8 cellular contexts compared by ENCODE assay signal in the genomic region with DNA sequence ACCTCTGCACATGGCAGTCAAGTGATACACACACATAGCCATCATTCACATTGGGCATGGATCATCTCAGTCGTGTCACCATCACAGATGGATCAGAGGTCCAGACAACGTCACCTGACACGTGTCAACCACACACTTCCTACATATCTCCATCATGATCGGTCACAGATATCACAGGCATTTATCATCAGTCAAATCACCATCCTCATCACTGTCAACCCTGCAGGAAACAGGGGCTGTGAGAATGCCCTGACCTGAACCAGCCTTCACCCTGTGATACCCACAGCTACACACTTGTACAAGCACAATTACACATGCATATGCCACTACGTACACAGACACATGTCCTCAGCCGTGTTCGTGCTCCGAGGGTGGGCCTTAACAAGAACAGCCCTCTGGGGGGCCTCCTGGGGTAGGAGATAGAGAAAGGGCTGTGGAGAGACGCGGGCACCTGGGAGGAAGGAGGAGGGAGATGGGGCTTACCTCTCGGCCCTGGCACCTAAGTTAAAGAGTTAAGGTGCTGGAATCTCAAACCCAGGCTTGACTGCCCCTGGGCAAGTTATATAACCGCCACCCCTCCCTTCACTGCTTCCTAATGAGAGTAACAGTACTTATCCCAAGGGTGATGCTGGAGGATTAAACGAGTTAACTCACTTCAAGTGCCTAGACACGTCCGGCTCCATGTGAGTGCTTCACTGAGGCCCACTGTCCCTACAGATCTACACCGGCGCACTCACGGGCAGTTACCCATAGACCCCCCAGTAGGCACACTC. TPM values are rescaled to one million over a fixed set of nuclear protein-coding genes. Genes with fewer than 3 reads are reported as not detected.
DNase-seq lines count a peak whose midpoint lies in the region; ATAC-seq, FAIRE-seq and TF ChIP-seq lines count a peak whose summit lies in the region.

No MANE protein-coding gene starts in this region.

- H3K36me3 ChIP-seq in CD8-positive, alpha-beta T cell (ENCODE audit: insufficient read depth, low read length), result no peaks in the 10 kb centered on the region
- peaks cover 22% of the 10 kb centered on the region for H3K36me3 ChIP-seq in right atrium auricular region
- H3K36me3 ChIP-seq in small intestine (ENCODE audit: control insufficient read depth in 2 of 2, insufficient read depth in 2 of 2, low read length in 2 of 2), result no peaks in the 10 kb centered on the region

- H3K36me3 Mint-ChIP-seq in CD8-positive, alpha-beta T cell, result peaks cover 12% of the 10 kb centered on the region
- peaks cover 7% of the 10 kb centered on the region for H3K36me3 Mint-ChIP-seq in activated T-helper 1 cell treated with anti-CD3 and anti-CD28 coated beads, Interleukin-12 subunit alpha, Interleukin-12 subunit beta, Interleukin-2, Interleukin-4 antibody, amounts not matched to agents 30 ng/mL and 10 ng/mL and 1 ng/mL, durations not matched to agents 14 hours and 24 hours and 36 hours (ENCODE audit: low read depth)

- H3K4me1 ChIP-seq in CD8-positive, alpha-beta T cell (ENCODE audit: insufficient read depth, low read length), result peaks cover 15% of the 10 kb centered on the region
- H3K4me1 ChIP-seq in right atrium auricular region (peaks cover 0 to 61% of the 10 kb centered on the region in 2 donors), small intestine (ENCODE audit: control insufficient read depth in 2 of 2, insufficient read depth in 1 of 2, low read depth in 1 of 2, low read length in 1 of 2) (no peaks in the 10 kb centered on the region)

- H3K9me3 ChIP-seq in CD8-positive, alpha-beta T cell (ENCODE audit: low read length), result no peaks in the 10 kb centered on the region
- H3K9me3 ChIP-seq in right atrium auricular region (no peaks in the 10 kb centered on the region), small intestine (ENCODE audit: control insufficient read depth, low read depth) (no peaks in the 10 kb centered on the region)

- DNase-seq in CD8-positive, alpha-beta T cell, result peak in 4 of 7 experiments; percentile 3 to 59 (median 29)
- no peak for DNase-seq in HTR-8/SVneo (ENCODE audit: insufficient read length, low spot score)
- DNase-seq in activated T-helper 1 cell treated with anti-CD3 and anti-CD28 coated beads, Interleukin-12 subunit alpha, Interleukin-12 subunit beta, Interleukin-2, Interleukin-4 antibody, amounts not matched to agents 30 ng/mL and 10 ng/mL and 1 ng/mL, durations not matched to agents 14 hours and 24 hours and 36 hours (ENCODE audit: low spot score), result no peak
- no peak for DNase-seq in right atrium auricular region (ENCODE audit: low spot score)
- DNase-seq in small intestine, result no peak
- DNase-seq in medulla oblongata (ENCODE audit: extremely low spot score), result no peak
- DNase-seq in epidermal melanocyte (ENCODE audit: insufficient read length, low spot score), result no peak

- H3K4me1 Mint-ChIP-seq in CD8-positive, alpha-beta T cell (ENCODE audit: low read depth), result peaks cover 20% of the 10 kb centered on the region
- H3K4me1 Mint-ChIP-seq in activated T-helper 1 cell treated with anti-CD3 and anti-CD28 coated beads, Interleukin-12 subunit alpha, Interleukin-12 subunit beta, Interleukin-2, Interleukin-4 antibody, amounts not matched to agents 30 ng/mL and 10 ng/mL and 1 ng/mL, durations not matched to agents 14 hours and 24 hours and 36 hours (ENCODE audit: low read depth), result peaks cover 47% of the 10 kb centered on the region

- no peaks in the 10 kb centered on the region for H3K27me3 ChIP-seq in CD8-positive, alpha-beta T cell (ENCODE audit: insufficient read depth, low read length)
- H3K27me3 ChIP-seq in right atrium auricular region (no peaks in the 10 kb centered on the region), small intestine (ENCODE audit: control insufficient read depth in 2 of 2, insufficient read depth in 2 of 2, low read length in 2 of 2) (peaks cover 0 to 3% of the 10 kb centered on the region in 2 donors)

- peak; percentile 27 for ATAC-seq in CD8-positive, alpha-beta T cell
- no peak for ATAC-seq in HG03280 (IDR thresholded peaks at IDR 0.05; ENCODE audit: unreplicated experiment)

- peak overlapping the region; percentile 83 for H3K4me3 Mint-ChIP-seq in CD8-positive, alpha-beta T cell
- H3K4me3 Mint-ChIP-seq in activated T-helper 1 cell treated with anti-CD3 and anti-CD28 coated beads, Interleukin-12 subunit alpha, Interleukin-12 subunit beta, Interleukin-2, Interleukin-4 antibody, amounts not matched to agents 30 ng/mL and 10 ng/mL and 1 ng/mL, durations not matched to agents 14 hours and 24 hours and 36 hours, result peak overlapping the region; percentile 99

- POLR2A ChIA-PET in CD8-positive, alpha-beta T cell (lab: Charles Lee), result interaction anchor here (1.5 to 2.1 kb wide), 2 partner anchors 16 to 31 kb away, joined by 5 to 8 read pairs; partner anchors contain the start of gene PSMB10

- FAIRE-seq in HTR-8/SVneo (lab: Jason Lieb, UNC) (peak; percentile 96), small intestine (lab: Jason Lieb, UNC) (no peak)

- peak overlapping the region; percentile 59 for H3K27ac ChIP-seq in CD8-positive, alpha-beta T cell (ENCODE audit: low read depth, low read length)
- H3K27ac ChIP-seq in right atrium auricular region (peak overlapping the region; percentile 96 to 99), small intestine (ENCODE audit: low read depth in 1 of 2, low read length in 1 of 2) (peak overlapping the region in 1 of 2 donors; percentile 95)

- intact Hi-C loops in CD8-positive, alpha-beta T cell (cut with DNase I, micrococcal nuclease), result loop anchor here in 1 of 2 experiments (10.0 kb wide), 1 partner anchor 123 kb away; the partner anchor contains the start of genes CENPT, NUTF2 and THAP11
- intact Hi-C loops in activated T-helper 1 cell treated with anti-CD3 and anti-CD28 coated beads, Interleukin-12 subunit alpha, Interleukin-12 subunit beta, Interleukin-2, Interleukin-4 antibody, amounts not matched to agents 30 ng/mL and 10 ng/mL and 1 ng/mL, durations not matched to agents 14 hours and 24 hours and 36 hours (cut with micrococcal nuclease), result no loop called here

- peak overlapping the region; percentile 94 for H3K27ac Mint-ChIP-seq in CD8-positive, alpha-beta T cell
- peak overlapping the region; percentile 96 for H3K27ac Mint-ChIP-seq in activated T-helper 1 cell treated with anti-CD3 and anti-CD28 coated beads, Interleukin-12 subunit alpha, Interleukin-12 subunit beta, Interleukin-2, Interleukin-4 antibody, amounts not matched to agents 30 ng/mL and 10 ng/mL and 1 ng/mL, durations not matched to agents 14 hours and 24 hours and 36 hours

- H3K9me3 Mint-ChIP-seq in CD8-positive, alpha-beta T cell, result no peaks in the 10 kb centered on the region
- no peaks in the 10 kb centered on the region for H3K9me3 Mint-ChIP-seq in activated T-helper 1 cell treated with anti-CD3 and anti-CD28 coated beads, Interleukin-12 subunit alpha, Interleukin-12 subunit beta, Interleukin-2, Interleukin-4 antibody, amounts not matched to agents 30 ng/mL and 10 ng/mL and 1 ng/mL, durations not matched to agents 14 hours and 24 hours and 36 hours

- peak overlapping the region; percentile 97 for H3K4me3 ChIP-seq in CD8-positive, alpha-beta T cell (ENCODE audit: low read depth, low read length)
- peak overlapping the region; percentile 88 to 99 for H3K4me3 ChIP-seq in right atrium auricular region
- H3K4me3 ChIP-seq in small intestine (ENCODE audit: low read depth in 1 of 2, low read length in 2 of 2), result peak overlapping the region; percentile 66 to 70

- no peaks in the 10 kb centered on the region for H3K27me3 Mint-ChIP-seq in CD8-positive, alpha-beta T cell (ENCODE audit: low read depth)
- H3K27me3 Mint-ChIP-seq in activated T-helper 1 cell treated with anti-CD3 and anti-CD28 coated beads, Interleukin-12 subunit alpha, Interleukin-12 subunit beta, Interleukin-2, Interleukin-4 antibody, amounts not matched to agents 30 ng/mL and 10 ng/mL and 1 ng/mL, durations not matched to agents 14 hours and 24 hours and 36 hours (ENCODE audit: insufficient read depth), result no peaks in the 10 kb centered on the region

- CTCF ChIA-PET in CD8-positive, alpha-beta T cell (lab: Charles Lee), result interaction anchor here (1.4 to 3.4 kb wide), 2 partner anchors 18 to 84 kb away, joined by 5 to 13 read pairs; partner anchors contain the start of gene NRN1L

- WGBS in small intestine, 3 donors, result 28 to 60% (median 43%) methylated on average over 18 of the region's 18 CpGs

- TF ChIP-seq CTCF in CD8-positive, alpha-beta T cell (IDR thresholded peaks at IDR 0.05), result no peak
- TF ChIP-seq CTCF in right atrium auricular region (IDR thresholded peaks at IDR 0.05), result no peak

RNA-seq across cellular contexts. Expression of gene SLC12A4, which starts 1.1 kb away (rescaled TPM):
- 10 to 100 TPM; 20.1 to 20.7 TPM for total RNA-seq in CD8-positive, alpha-beta T cell
- 40.0 and 43.1 TPM in 2 replicates for total RNA-seq in activated T-helper 1 cell treated with anti-CD3 and anti-CD28 coated beads, Interleukin-12 subunit alpha, Interleukin-12 subunit beta, Interleukin-2, Interleukin-4 antibody, amounts not matched to agents 30 ng/mL and 10 ng/mL and 1 ng/mL, durations not matched to agents 14 hours and 24 hours and 36 hours
- 10 to 100 TPM; 39.5 to 85.9 TPM for total RNA-seq in right atrium auricular region
- polyA plus RNA-seq in small intestine, result 10 to 100 TPM in 1 of 3 donors, 1 to 10 TPM in 2; 1.1 to 10.0 (median 4.1) TPM

RNA-seq across cellular contexts. Expression of gene DPEP3, which starts 12.9 kb away (rescaled TPM):
- total RNA-seq in CD8-positive, alpha-beta T cell, result under 1 TPM; 0.30 to 0.58 TPM
- total RNA-seq in activated T-helper 1 cell treated with anti-CD3 and anti-CD28 coated beads, Interleukin-12 subunit alpha, Interleukin-12 subunit beta, Interleukin-2, Interleukin-4 antibody, amounts not matched to agents 30 ng/mL and 10 ng/mL and 1 ng/mL, durations not matched to agents 14 hours and 24 hours and 36 hours, result not detected in 2 replicates
- total RNA-seq in right atrium auricular region, result not detected
- under 1 TPM in 2 of 3 donors, not detected in 1; 0.06 to 0.27 TPM for polyA plus RNA-seq in small intestine

RNA-seq across cellular contexts. Expression of gene LCAT, which starts 23.4 kb away (rescaled TPM):
- total RNA-seq in CD8-positive, alpha-beta T cell, result 1 to 10 TPM; 3.3 to 5.8 TPM
- total RNA-seq in activated T-helper 1 cell treated with anti-CD3 and anti-CD28 coated beads, Interleukin-12 subunit alpha, Interleukin-12 subunit beta, Interleukin-2, Interleukin-4 antibody, amounts not matched to agents 30 ng/mL and 10 ng/mL and 1 ng/mL, durations not matched to agents 14 hours and 24 hours and 36 hours, result 12.7 and 20.3 TPM in 2 replicates
- 10 to 100 TPM in 1 of 2 donors, 1 to 10 TPM in 1; 2.9 to 11.8 TPM for total RNA-seq in right atrium auricular region
- polyA plus RNA-seq in small intestine, result 1 to 10 TPM in 2 of 3 donors, under 1 TPM in 1; 0.54 to 4.4 (median 1.3) TPM

RNA-seq across cellular contexts. Expression of gene PSMB10, which starts 30.7 kb away (rescaled TPM):
- 10 to 100 TPM; 82.0 to 83.9 TPM for total RNA-seq in CD8-positive, alpha-beta T cell
- total RNA-seq in activated T-helper 1 cell treated with anti-CD3 and anti-CD28 coated beads, Interleukin-12 subunit alpha, Interleukin-12 subunit beta, Interleukin-2, Interleukin-4 antibody, amounts not matched to agents 30 ng/mL and 10 ng/mL and 1 ng/mL, durations not matched to agents 14 hours and 24 hours and 36 hours, result 213 and 218 TPM in 2 replicates
- 10 to 100 TPM; 37.3 to 38.4 TPM for total RNA-seq in right atrium auricular region
- polyA plus RNA-seq in small intestine, result 100 to 1,000 TPM; 197 to 354 (median 245) TPM

RNA-seq across cellular contexts. Expression of gene DPEP2, which starts 31.9 kb away (rescaled TPM):
- 10 to 100 TPM; 22.5 to 23.7 TPM for total RNA-seq in CD8-positive, alpha-beta T cell
- total RNA-seq in activated T-helper 1 cell treated with anti-CD3 and anti-CD28 coated beads, Interleukin-12 subunit alpha, Interleukin-12 subunit beta, Interleukin-2, Interleukin-4 antibody, amounts not matched to agents 30 ng/mL and 10 ng/mL and 1 ng/mL, durations not matched to agents 14 hours and 24 hours and 36 hours, result 2.4 and 2.6 TPM in 2 replicates
- total RNA-seq in right atrium auricular region, result 1 to 10 TPM in 1 of 2 donors, under 1 TPM in 1; 0.85 to 1.6 TPM
- 1 to 10 TPM in 2 of 3 donors, not detected in 1; 3.2 to 4.1 TPM for polyA plus RNA-seq in small intestine

Comparison
In these comparisons a context has a peak if more than half of its experiments do, and no peak if none do; other contexts are left out.
1. DNase-seq: peak in CD8-positive, alpha-beta T cell (4 of 7); none in HTR-8/SVneo (single experiment), activated T-helper 1 cell treated with anti-CD3 and anti-CD28 coated beads, Interleukin-12 subunit alpha, Interleukin-12 subunit beta, Interleukin-2, Interleukin-4 antibody, amounts not matched to agents 30 ng/mL and 10 ng/mL and 1 ng/mL, durations not matched to agents 14 hours and 24 hours and 36 hours (single experiment), right atrium auricular region (single experiment), small intestine (single experiment), medulla oblongata (single experiment) and epidermal melanocyte (single experiment).
2. Peak in every context shown above with its lines, with median percentiles within 50 percentile points of each other: H3K4me3 ChIP-seq.